In the genomic region with DNA sequence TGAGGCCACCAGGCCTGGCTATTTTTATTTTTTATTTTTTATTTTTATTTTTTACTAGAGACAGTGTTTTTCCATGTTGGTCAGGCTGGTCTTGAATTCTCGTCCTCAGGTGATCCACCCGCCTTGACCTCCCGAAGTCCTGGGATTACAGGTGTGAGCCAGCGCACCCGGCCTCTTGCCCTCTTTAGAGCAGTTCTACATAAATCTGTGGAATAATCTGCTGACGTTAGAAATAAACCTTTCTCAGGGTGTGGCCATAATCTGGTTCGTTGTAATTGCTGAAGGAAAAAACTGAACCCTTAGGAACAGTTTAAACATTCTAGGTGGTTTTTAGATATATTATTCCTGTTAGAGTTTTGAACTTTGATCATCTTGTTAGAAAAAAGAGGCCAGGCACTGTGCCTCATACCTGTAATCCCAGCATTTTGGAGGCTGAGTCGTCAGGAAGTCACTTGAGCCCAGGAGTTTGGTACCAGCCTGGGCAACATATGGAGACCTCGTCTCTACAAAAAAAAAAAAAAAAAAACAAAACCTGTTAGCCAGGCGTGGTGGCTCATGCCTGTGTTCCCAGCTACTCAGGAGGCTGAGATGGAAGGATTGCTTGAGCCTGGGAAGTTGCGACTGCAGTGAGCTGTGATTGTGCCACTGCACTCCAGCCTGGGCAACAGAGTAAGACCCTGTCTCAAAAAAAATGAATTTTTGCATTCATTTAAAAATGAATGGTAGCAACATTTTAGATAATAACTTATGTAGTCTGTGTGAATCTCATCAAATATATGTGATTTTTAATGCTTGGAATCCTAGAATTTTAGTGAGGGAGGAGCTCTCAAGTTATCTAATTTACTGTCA, we compare ENCODE assay signal across 19 cellular contexts. TPM values are rescaled to one million over a fixed set of nuclear protein-coding genes. Genes with fewer than 3 reads are reported as not detected.
DNase-seq lines count a peak whose midpoint lies in the region; TF ChIP-seq lines count a peak whose summit lies in the region.
"Had no signal": no experiment of that assay in that cellular context is flagged by ENCODE, and none has a peak within 500 bp of the region (broad histone marks: within the 10 kb centered on the region; RNA-seq: fewer than 3 reads in every experiment).

No MANE protein-coding gene starts in this region.

- H4K12ac ChIP-seq in trophoblast cell (ENCODE audit: low read depth, low read length) = no peak overlapping the region

- H3K9me3 ChIP-seq in trophoblast cell (ENCODE audit: insufficient read depth, low read depth, low read length) = no peaks in the 10 kb centered on the region
- H3K9me3 ChIP-seq in stomach = no peaks in the 10 kb centered on the region
- H3K9me3 ChIP-seq: Peyer's patch, SJSA1 had no signal

- H3K4me3 ChIP-seq in trophoblast cell (ENCODE audit: low read depth, low read length) (no peak overlapping the region), stomach (no peak overlapping the region)
- H3K4me3 ChIP-seq: Peyer's patch, SJSA1 had no signal

- no peak for TF ChIP-seq POLR2A in stomach (IDR thresholded peaks at IDR 0.05)

- peak overlapping the region; percentile 64 for H3K18ac ChIP-seq in trophoblast cell (ENCODE audit: low read length)

- no peak overlapping the region for H2BK5ac ChIP-seq in trophoblast cell (ENCODE audit: low read depth, low read length, poor library complexity)

- H3K4me2 ChIP-seq in trophoblast cell (ENCODE audit: low read length) = no peak overlapping the region

- H2AFZ ChIP-seq in trophoblast cell (ENCODE audit: insufficient read depth, low read length, poor library complexity) = no peak overlapping the region

- no peaks in the 10 kb centered on the region for H3K36me3 Mint-ChIP-seq in glutamatergic neuron (ENCODE audit: unreplicated experiment)

- H3K79me1 ChIP-seq in trophoblast cell (ENCODE audit: low read length) = no peaks in the 10 kb centered on the region

- DNase-seq in DMS 273 (lab: John Stamatoyannopoulos, UW; ENCODE audit: unreplicated experiment) (peak; percentile 38), DMS 273 treated with DMSO at 0.1 percent for 48 hours (lab: John Stamatoyannopoulos, UW) (no peak), NCI-H1694 (lab: John Stamatoyannopoulos, UW) (peak; percentile 36), cerebellar cortex (ENCODE audit: low spot score) (peak; percentile 38), trophoblast cell (no peak), GM20000 (ENCODE audit: low spot score) (no peak), stomach (no peak), glutamatergic neuron (no peak)
- DNase-seq: AML-193, COR-L47, GOT3, KG1, NCI-H1417, NCI-H1930, NCI-H446, NCI-H526 treated with DMSO at 0.1 percent for 48 hours, Peyer's patch had no signal

- no peak overlapping the region for H3K4me3 Mint-ChIP-seq in glutamatergic neuron (ENCODE audit: unreplicated experiment)

- H4K91ac ChIP-seq in trophoblast cell (ENCODE audit: low read depth, low read length) = no peak overlapping the region

- H3K27ac Mint-ChIP-seq in glutamatergic neuron (ENCODE audit: unreplicated experiment) = no peak overlapping the region

- H3K23ac ChIP-seq in trophoblast cell (ENCODE audit: low read length) = no peak overlapping the region

- no peak overlapping the region for H3K4ac ChIP-seq in trophoblast cell (ENCODE audit: low read depth, low read length)

- no peak overlapping the region for H2BK120ac ChIP-seq in trophoblast cell (ENCODE audit: insufficient read depth, low read length, poor library complexity)

- H3K27me3 ChIP-seq in trophoblast cell (ENCODE audit: insufficient read depth, low read length) = no peaks in the 10 kb centered on the region
- H3K27me3 ChIP-seq in stomach = no peaks in the 10 kb centered on the region
- H3K27me3 ChIP-seq: Peyer's patch, SJSA1 had no signal

- H2AK5ac ChIP-seq in trophoblast cell (ENCODE audit: low read length) = no peak overlapping the region

- H2BK12ac ChIP-seq in trophoblast cell (ENCODE audit: low read length) = no peak overlapping the region

- H3K36me3 ChIP-seq in trophoblast cell (ENCODE audit: control insufficient read depth in 1 of 2, insufficient read depth in 2 of 2, low read length in 2 of 2) (peaks cover 15 to 16% of the 10 kb centered on the region in 2 experiments), stomach (peaks cover 0 to 21% (median 11%) of the 10 kb centered on the region in 4 donors)

- H3K9ac ChIP-seq in trophoblast cell (ENCODE audit: low read length) = no peak overlapping the region

- H3K9me3 Mint-ChIP-seq in glutamatergic neuron (ENCODE audit: unreplicated experiment) = no peaks in the 10 kb centered on the region

- intact Hi-C loops in stomach (cut with DNase I; ENCODE audit: low total_unique reads) = no loop called here

- no peak overlapping the region for H3K14ac ChIP-seq in trophoblast cell (ENCODE audit: low read length)

- TF ChIP-seq EP300 in stomach (IDR thresholded peaks at IDR 0.05) = no peak

- H3K4me1 ChIP-seq in trophoblast cell (ENCODE audit: control insufficient read depth in 1 of 2, insufficient read depth in 2 of 2, low read length in 2 of 2) (no peaks in the 10 kb centered on the region), stomach (peaks cover 9 to 38% (median 26%) of the 10 kb centered on the region in 4 donors)

- no peaks in the 10 kb centered on the region for H3K27me3 Mint-ChIP-seq in glutamatergic neuron (ENCODE audit: unreplicated experiment)

- WGBS in trophoblast cell (ENCODE audit: extremely low coverage, insufficient coverage, insufficient read length) = no CpG with 5 or more reads among the region's 11 CpGs
- WGBS in stomach, 5 donors = 53 to 68% (median 62%) methylated on average over 11 of the region's 11 CpGs

- H3K27ac ChIP-seq in trophoblast cell (ENCODE audit: low read depth, low read length) (no peak overlapping the region), stomach (no peak overlapping the region)
- H3K27ac ChIP-seq: 22Rv1, Peyer's patch, SJSA1 had no signal

- H4K8ac ChIP-seq in trophoblast cell (ENCODE audit: low read depth, low read length) = no peak overlapping the region

- TF ChIP-seq CTCF in GM20000 (IDR thresholded peaks at IDR 0.05; ENCODE audit: extremely low read depth, missing control alignments) (no peak), stomach (IDR thresholded peaks at IDR 0.05) (no peak), glutamatergic neuron (IDR thresholded peaks at IDR 0.05; ENCODE audit: partially characterized antibody, unreplicated experiment) (no peak)

- peaks cover 3% of the 10 kb centered on the region for H3K4me1 Mint-ChIP-seq in glutamatergic neuron (ENCODE audit: low read depth, unreplicated experiment)

- H3K79me2 ChIP-seq in trophoblast cell (ENCODE audit: control insufficient read depth, insufficient read depth, low read length, poor library complexity) = no peaks in the 10 kb centered on the region

RNA-seq across cellular contexts. Expression of a gene that starts 24.2 kb away (rescaled TPM):
- polyA plus RNA-seq in trophoblast cell (2013) = 40.6 and 41.3 TPM in 2 replicates
- 100 to 1,000 TPM in 2 of 5 donors, 10 to 100 TPM in 3; 50.4 to 185 (median 75.5) TPM for total RNA-seq in stomach
- 10 to 100 TPM in 1 of 3 donors, 1 to 10 TPM in 2; 9.0 to 14.2 (median 9.7) TPM for polyA plus RNA-seq in stomach
- 85.1 TPM for total RNA-seq in glutamatergic neuron (ENCODE audit: unreplicated experiment)

Comparison
In these comparisons a context has a peak if more than half of its experiments do, and no peak if none do; other contexts are left out.
1. DNase-seq: peak in DMS 273 (single experiment), NCI-H1694 (single experiment) and cerebellar cortex (single experiment); none in DMS 273 treated with DMSO at 0.1 percent for 48 hours (single experiment), trophoblast cell (0 of 2), GM20000 (single experiment), stomach (single experiment) and glutamatergic neuron (single experiment).